ENCODE assay signal across 13 cellular contexts in the genomic region with DNA sequence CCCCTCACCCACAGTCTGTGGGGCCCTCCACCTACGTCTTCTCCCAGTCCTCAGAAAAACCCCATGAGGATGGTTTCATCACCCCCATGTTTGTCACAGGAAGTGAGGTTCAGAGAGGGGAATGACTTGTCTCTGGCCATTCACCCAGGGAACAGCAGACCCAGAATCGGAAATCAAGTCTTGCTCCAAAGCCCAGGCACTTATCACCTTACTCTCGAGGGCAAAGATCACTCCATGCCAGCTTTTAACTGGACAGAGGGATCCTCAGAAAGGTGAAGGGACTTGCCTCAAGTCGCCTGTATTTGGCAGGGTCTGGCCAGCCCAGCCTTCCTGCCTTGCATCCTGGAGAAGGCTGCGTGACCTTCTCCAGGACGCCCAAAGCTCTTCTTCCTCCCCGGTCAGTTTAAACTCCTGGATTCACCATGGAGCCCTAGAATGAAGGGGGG. TPM values are rescaled to one million over a fixed set of nuclear protein-coding genes. Genes with fewer than 3 reads are reported as not detected.
DNase-seq lines count a peak whose midpoint lies in the region; ATAC-seq and TF ChIP-seq lines count a peak whose summit lies in the region.
"Had no signal": no experiment of that assay in that cellular context is flagged by ENCODE, and none has a peak within 500 bp of the region (broad histone marks: within the 10 kb centered on the region; RNA-seq: fewer than 3 reads in every experiment).

No MANE protein-coding gene starts in this region.

- peaks cover 43% of the 10 kb centered on the region for H3K4me1 Mint-ChIP-seq in activated naive CD4-positive, alpha-beta T cell treated with anti-CD3 and anti-CD28 coated beads for 36 hours (ENCODE audit: low read depth)
- peaks cover 45% of the 10 kb centered on the region for H3K4me1 Mint-ChIP-seq in activated CD8-positive, alpha-beta T cell treated with anti-CD3 and anti-CD28 coated beads for 36 hours (ENCODE audit: low read depth)
- H3K4me1 Mint-ChIP-seq in stimulated activated naive CD8-positive, alpha-beta T cell treated with anti-CD3 and anti-CD28 coated beads, Interleukin-15, amount 100 ng/mL, for 72 hours, result peaks cover 73% of the 10 kb centered on the region

- peaks cover 5% of the 10 kb centered on the region; the same call in 1 of the 2 replicates for H3K27me3 ChIP-seq in iPS-20b (ENCODE audit: insufficient read depth, low read length)

- no peaks in the 10 kb centered on the region for H3K36me3 ChIP-seq in iPS-20b (ENCODE audit: insufficient read depth, low read depth, low read length)
- H3K36me3 ChIP-seq: prostate gland had no signal

- H3K9me3 ChIP-seq in iPS-20b (ENCODE audit: insufficient read depth, low read depth, low read length), result no peaks in the 10 kb centered on the region
- H3K9me3 ChIP-seq: prostate gland had no signal

- H3K9me3 Mint-ChIP-seq in activated naive CD4-positive, alpha-beta T cell treated with anti-CD3 and anti-CD28 coated beads for 36 hours, result no peaks in the 10 kb centered on the region
- H3K9me3 Mint-ChIP-seq in activated CD8-positive, alpha-beta T cell treated with anti-CD3 and anti-CD28 coated beads for 36 hours, result no peaks in the 10 kb centered on the region
- H3K9me3 Mint-ChIP-seq in stimulated activated naive CD8-positive, alpha-beta T cell treated with anti-CD3 and anti-CD28 coated beads, Interleukin-15, amount 100 ng/mL, for 72 hours, result peaks cover 0 to 7% of the 10 kb centered on the region in 2 donors
- H3K9me3 Mint-ChIP-seq: stimulated activated naive B cell treated with anti-CD40 and anti-IgM and Interleukin-4, amounts not matched to agents 10 μg/mL and 1 μg/mL and 100 μg/mL, for 72 hours had no signal

- H3K4me3 Mint-ChIP-seq in activated naive CD4-positive, alpha-beta T cell treated with anti-CD3 and anti-CD28 coated beads for 36 hours, result no peak overlapping the region
- peak overlapping the region; percentile 13 for H3K4me3 Mint-ChIP-seq in activated CD8-positive, alpha-beta T cell treated with anti-CD3 and anti-CD28 coated beads for 36 hours
- H3K4me3 Mint-ChIP-seq in stimulated activated naive CD8-positive, alpha-beta T cell treated with anti-CD3 and anti-CD28 coated beads, Interleukin-15, amount 100 ng/mL, for 72 hours, result peak overlapping the region; percentile 34 to 67
- H3K4me3 Mint-ChIP-seq: stimulated activated naive B cell treated with anti-CD40 and anti-IgM and Interleukin-4, amounts not matched to agents 10 μg/mL and 1 μg/mL and 100 μg/mL, for 72 hours had no signal

- POLR2A ChIA-PET in activated CD8-positive, alpha-beta T cell treated with anti-CD3 and anti-CD28 coated beads for 36 hours (lab: Charles Lee), result interaction anchor here (1.3 kb wide), 2 partner anchors 11 to 20 kb away, joined by 3 read pairs; no protein-coding TSS in a partner anchor

- H3K4me1 ChIP-seq in iPS-20b (ENCODE audit: insufficient read depth, low read length), result peaks cover 24% of the 10 kb centered on the region
- H3K4me1 ChIP-seq: prostate gland had no signal

- ATAC-seq in activated CD8-positive, alpha-beta T cell treated with anti-CD3 and anti-CD28 coated beads for 36 hours, result peak; percentile 72
- ATAC-seq in stimulated activated naive CD8-positive, alpha-beta T cell treated with anti-CD3 and anti-CD28 coated beads, Interleukin-15, amount 100 ng/mL, for 72 hours, result peak; percentile 83
- no peak for ATAC-seq in HG02610 (IDR thresholded peaks at IDR 0.05; ENCODE audit: unreplicated experiment)
- ATAC-seq: stimulated activated naive B cell treated with anti-CD40 and anti-IgM and Interleukin-4, amounts not matched to agents 10 μg/mL and 1 μg/mL and 100 μg/mL, for 72 hours had no signal

- TF ChIP-seq CTCF in activated CD8-positive, alpha-beta T cell treated with anti-CD3 and anti-CD28 coated beads for 36 hours (IDR thresholded peaks at IDR 0.05), result no peak

- no peaks in the 10 kb centered on the region for H3K27me3 Mint-ChIP-seq in activated naive CD4-positive, alpha-beta T cell treated with anti-CD3 and anti-CD28 coated beads for 36 hours (ENCODE audit: low read depth)
- H3K27me3 Mint-ChIP-seq in activated CD8-positive, alpha-beta T cell treated with anti-CD3 and anti-CD28 coated beads for 36 hours, result no peaks in the 10 kb centered on the region
- H3K27me3 Mint-ChIP-seq in stimulated activated naive CD8-positive, alpha-beta T cell treated with anti-CD3 and anti-CD28 coated beads, Interleukin-15, amount 100 ng/mL, for 72 hours, result no peaks in the 10 kb centered on the region

- CTCF ChIA-PET in activated naive CD4-positive, alpha-beta T cell treated with anti-CD3 and anti-CD28 coated beads for 36 hours (lab: Charles Lee), result no interaction called here
- CTCF ChIA-PET in activated CD8-positive, alpha-beta T cell treated with anti-CD3 and anti-CD28 coated beads for 36 hours (lab: Charles Lee), result interaction anchor here (0.9 to 1.3 kb wide), 6 partner anchors 10 to 282 kb away, joined by 3 to 5 read pairs (median 4); no protein-coding TSS in a partner anchor

- peak overlapping the region; percentile 50 for H3K27ac Mint-ChIP-seq in activated naive CD4-positive, alpha-beta T cell treated with anti-CD3 and anti-CD28 coated beads for 36 hours
- peak overlapping the region; percentile 79 for H3K27ac Mint-ChIP-seq in activated CD8-positive, alpha-beta T cell treated with anti-CD3 and anti-CD28 coated beads for 36 hours
- peak overlapping the region; percentile 81 to 87 for H3K27ac Mint-ChIP-seq in stimulated activated naive CD8-positive, alpha-beta T cell treated with anti-CD3 and anti-CD28 coated beads, Interleukin-15, amount 100 ng/mL, for 72 hours
- H3K27ac Mint-ChIP-seq: stimulated activated naive B cell treated with anti-CD40 and anti-IgM and Interleukin-4, amounts not matched to agents 10 μg/mL and 1 μg/mL and 100 μg/mL, for 72 hours had no signal

- DNase-seq in activated naive CD4-positive, alpha-beta T cell treated with anti-CD3 and anti-CD28 coated beads for 36 hours, result no peak
- DNase-seq in activated naive CD4-positive, alpha-beta T cell treated with Interleukin-2 at 50 U/mL for 16 hours, result no peak
- peak; percentile 61 for DNase-seq in activated CD8-positive, alpha-beta T cell treated with anti-CD3 and anti-CD28 coated beads for 36 hours
- DNase-seq in stimulated activated naive CD8-positive, alpha-beta T cell treated with anti-CD3 and anti-CD28 coated beads, Interleukin-15, amount 100 ng/mL, for 72 hours, result peak in 1 of 2 donors; percentile 60
- DNase-seq in T1000 (lab: John Stamatoyannopoulos, UW) (no peak), globus pallidus (ENCODE audit: low spot score) (no peak)
- DNase-seq: activated CD4-positive, alpha-beta T cell treated with anti-CD3 and anti-CD28 coated beads, Interleukin-2, amount 50 U/mL, for 1 hour; NCI-H1930; stimulated activated CD4-positive, alpha-beta T cell treated with anti-CD3 and anti-CD28 coated beads, Interleukin-2, amount 100 ng/mL, for 24 hours; stimulated activated naive B cell treated with anti-CD40 and anti-IgM and Interleukin-4, amounts not matched to agents 10 μg/mL and 1 μg/mL and 100 μg/mL, for 72 hours had no signal

- no peaks in the 10 kb centered on the region for H3K36me3 Mint-ChIP-seq in activated naive CD4-positive, alpha-beta T cell treated with anti-CD3 and anti-CD28 coated beads for 36 hours (ENCODE audit: low read depth)
- no peaks in the 10 kb centered on the region for H3K36me3 Mint-ChIP-seq in activated CD8-positive, alpha-beta T cell treated with anti-CD3 and anti-CD28 coated beads for 36 hours (ENCODE audit: low read depth)
- H3K36me3 Mint-ChIP-seq: stimulated activated naive B cell treated with anti-CD40 and anti-IgM and Interleukin-4, amounts not matched to agents 10 μg/mL and 1 μg/mL and 100 μg/mL, for 72 hours had no signal

- no peak overlapping the region for H3K27ac ChIP-seq in iPS-20b (ENCODE audit: low read length)
- H3K27ac ChIP-seq: prostate gland had no signal

- H3K9ac ChIP-seq in iPS-20b (ENCODE audit: low read depth, low read length), result peak overlapping the region; percentile 29; the same call in 1 of the 2 replicates

- intact Hi-C loops in activated naive CD4-positive, alpha-beta T cell treated with anti-CD3 and anti-CD28 coated beads for 36 hours (cut with micrococcal nuclease), result no loop called here
- intact Hi-C loops in activated CD8-positive, alpha-beta T cell treated with anti-CD3 and anti-CD28 coated beads for 36 hours (cut with micrococcal nuclease), result no loop called here

- H3K4me3 ChIP-seq in iPS-20b (ENCODE audit: low read length), result no peak overlapping the region
- H3K4me3 ChIP-seq: prostate gland had no signal

RNA-seq across cellular contexts. Expression of gene SSBP3, which starts 57.9 kb away (rescaled TPM):
- total RNA-seq in activated naive CD4-positive, alpha-beta T cell treated with anti-CD3 and anti-CD28 coated beads for 36 hours, result 10 to 100 TPM; 55.0 to 58.3 TPM
- total RNA-seq in activated CD8-positive, alpha-beta T cell treated with anti-CD3 and anti-CD28 coated beads for 36 hours, result 10 to 100 TPM; 62.6 to 67.8 TPM
